ENCODE assay signal across 2 cellular contexts in the genomic region with DNA sequence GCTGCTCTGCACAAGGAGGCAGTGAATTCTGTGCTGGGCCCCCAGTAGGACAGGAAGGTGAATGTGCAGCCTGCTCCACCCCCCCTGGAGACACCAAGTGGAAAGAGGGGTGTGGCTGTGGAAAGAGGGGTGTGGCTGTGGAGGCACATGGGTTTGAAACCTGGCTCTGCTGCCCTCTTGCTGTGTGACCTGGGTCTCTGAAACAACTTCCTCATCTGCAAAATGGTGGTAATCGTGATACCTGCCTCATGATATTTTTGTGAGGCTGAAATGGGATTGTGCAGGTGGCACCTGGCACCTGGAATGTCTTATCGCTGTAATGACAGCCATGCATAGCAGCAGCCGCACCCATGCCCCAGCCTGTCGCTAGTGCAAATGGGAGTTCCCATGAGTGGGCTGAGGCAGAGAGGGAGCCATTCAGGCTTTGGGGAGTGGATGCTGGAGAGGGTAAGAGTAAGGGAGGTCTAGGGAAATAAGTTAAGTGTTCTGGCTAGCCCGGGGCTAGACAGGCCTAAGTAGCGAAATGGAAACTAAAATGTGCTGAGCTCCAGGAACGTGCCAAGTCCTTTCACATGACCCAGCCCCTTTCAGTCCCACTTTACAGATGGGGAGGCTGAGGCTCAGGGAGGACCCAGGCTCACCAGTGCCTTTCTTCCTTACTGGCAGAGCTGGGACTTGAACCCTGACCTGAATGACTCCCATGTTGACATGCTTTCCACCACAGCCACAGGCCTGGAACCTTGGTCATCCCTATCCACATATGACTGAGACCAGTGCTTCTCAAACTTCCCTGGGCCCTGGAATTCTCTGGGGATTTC.
TF ChIP-seq lines count a peak whose summit lies in the region.

No MANE protein-coding gene starts in this region.

TF ChIP-seq in WTC11, 78 proteins besides CTCF, POLR2A, EP300 and RAD21 (continued from another document):
- TF ChIP-seq, protein P1, sequence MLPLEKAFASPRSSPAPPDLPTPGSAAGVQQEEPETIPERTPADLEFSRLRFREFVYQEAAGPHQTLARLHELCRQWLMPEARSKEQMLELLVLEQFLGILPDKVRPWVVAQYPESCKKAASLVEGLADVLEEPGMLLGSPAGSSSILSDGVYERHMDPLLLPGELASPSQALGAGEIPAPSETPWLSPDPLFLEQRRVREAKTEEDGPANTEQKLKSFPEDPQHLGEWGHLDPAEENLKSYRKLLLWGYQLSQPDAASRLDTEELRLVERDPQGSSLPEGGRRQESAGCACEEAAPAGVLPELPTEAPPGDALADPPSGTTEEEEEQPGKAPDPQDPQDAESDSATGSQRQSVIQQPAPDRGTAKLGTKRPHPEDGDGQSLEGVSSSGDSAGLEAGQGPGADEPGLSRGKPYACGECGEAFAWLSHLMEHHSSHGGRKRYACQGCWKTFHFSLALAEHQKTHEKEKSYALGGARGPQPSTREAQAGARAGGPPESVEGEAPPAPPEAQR (CRISPR knock-in tag; IDR thresholded peaks at IDR 0.05): no peak
- TF ChIP-seq AFF4 (CRISPR knock-in tag; IDR thresholded peaks at IDR 0.05; ENCODE audit: borderline replicate concordance) (no peak), ETV6 (CRISPR knock-in tag; IDR thresholded peaks at IDR 0.05) (no peak), JAZF1 (CRISPR knock-in tag; IDR thresholded peaks at IDR 0.05) (no peak), SMAD4 (CRISPR knock-in tag; IDR thresholded peaks at IDR 0.05) (no peak), NFATC4 (CRISPR knock-in tag; IDR thresholded peaks at IDR 0.05) (no peak)
TF ChIP-seq in WTC11: peak in this region for 0.

TF ChIP-seq in SK-N-SH, 30 proteins besides CTCF, POLR2A, EP300 and RAD21 (continued from another document):
- TF ChIP-seq IRF3 (IDR thresholded peaks at IDR 0.05; ENCODE audit: low read depth, low read length) (no peak), MEF2A (IDR thresholded peaks at IDR 0.05; ENCODE audit: borderline replicate concordance, low read depth) (no peak), ELF1 (IDR thresholded peaks at IDR 0.05) (no peak), NFIC (IDR thresholded peaks at IDR 0.05; ENCODE audit: borderline replicate concordance) (no peak), FOSL2 (IDR thresholded peaks at IDR 0.05; ENCODE audit: borderline replicate concordance, low read depth) (no peak)
